ENCODE assay signal across 8 cellular contexts in genomic region chr10:11724938-11725776, GRCh38. TPM values are rescaled to one million over a fixed set of nuclear protein-coding genes. Genes with fewer than 3 reads are reported as not detected.
A peak's percentile ranks its signal among the peaks of the same experiment; 100 is the strongest.
DNase-seq lines count a peak whose midpoint lies in the region; ATAC-seq and TF ChIP-seq lines count a peak whose summit lies in the region.
"Had no signal": no experiment of that assay in that cellular context is flagged by ENCODE, and none has a peak within 500 bp of the region (broad histone marks: within the 10 kb centered on the region; RNA-seq: fewer than 3 reads in every experiment).

No MANE protein-coding gene starts in this region.

- no peak overlapping the region for H3K4me3 ChIP-seq in WI38 (ENCODE audit: low read depth, low read length)

- TF ChIP-seq CTCF in LNCAP (IDR thresholded peaks at IDR 0.05), result peak; percentile 70
- peak; percentile 78 for TF ChIP-seq CTCF in WI38 (IDR thresholded peaks at IDR 0.05; ENCODE audit: low read depth, low read length)
- peak; percentile 43 for TF ChIP-seq CTCF in glutamatergic neuron (IDR thresholded peaks at IDR 0.05; ENCODE audit: partially characterized antibody, unreplicated experiment)

- ATAC-seq in GM21360 (IDR thresholded peaks at IDR 0.05; ENCODE audit: unreplicated experiment) (peak; percentile 52), GM21367 (IDR thresholded peaks at IDR 0.05; ENCODE audit: unreplicated experiment) (no peak)

- H3K4me3 Mint-ChIP-seq in glutamatergic neuron (ENCODE audit: unreplicated experiment), result no peak overlapping the region
- H3K4me3 Mint-ChIP-seq: activated naive CD4-positive, alpha-beta T cell treated with anti-CD3 and anti-CD28 coated beads, Interleukin-2, amount 50 U/mL, for 24 hours had no signal

- no peak overlapping the region for H3K27ac Mint-ChIP-seq in glutamatergic neuron (ENCODE audit: unreplicated experiment)
- H3K27ac Mint-ChIP-seq: activated naive CD4-positive, alpha-beta T cell treated with anti-CD3 and anti-CD28 coated beads, Interleukin-2, amount 50 U/mL, for 24 hours had no signal

- H3K9me3 Mint-ChIP-seq in glutamatergic neuron (ENCODE audit: unreplicated experiment), result peaks cover 4% of the 10 kb centered on the region
- H3K9me3 Mint-ChIP-seq: activated naive CD4-positive, alpha-beta T cell treated with anti-CD3 and anti-CD28 coated beads, Interleukin-2, amount 50 U/mL, for 24 hours had no signal

- peaks cover 2% of the 10 kb centered on the region for H3K27me3 Mint-ChIP-seq in glutamatergic neuron (ENCODE audit: unreplicated experiment)

- no peaks in the 10 kb centered on the region for H3K36me3 Mint-ChIP-seq in glutamatergic neuron (ENCODE audit: unreplicated experiment)
- H3K36me3 Mint-ChIP-seq: activated naive CD4-positive, alpha-beta T cell treated with anti-CD3 and anti-CD28 coated beads, Interleukin-2, amount 50 U/mL, for 24 hours had no signal

- H3K4me1 Mint-ChIP-seq in glutamatergic neuron (ENCODE audit: low read depth, unreplicated experiment), result no peaks in the 10 kb centered on the region

- DNase-seq in GDM1 (lab: John Stamatoyannopoulos, UW) (peak; percentile 43), glutamatergic neuron (no peak), putamen (ENCODE audit: low spot score) (peak; percentile 48)

RNA-seq across cellular contexts. Expression of gene ECHDC3, which starts 17.0 kb away (rescaled TPM):
- 11.8 TPM for total RNA-seq in glutamatergic neuron (ENCODE audit: unreplicated experiment)
